In the genomic region with DNA sequence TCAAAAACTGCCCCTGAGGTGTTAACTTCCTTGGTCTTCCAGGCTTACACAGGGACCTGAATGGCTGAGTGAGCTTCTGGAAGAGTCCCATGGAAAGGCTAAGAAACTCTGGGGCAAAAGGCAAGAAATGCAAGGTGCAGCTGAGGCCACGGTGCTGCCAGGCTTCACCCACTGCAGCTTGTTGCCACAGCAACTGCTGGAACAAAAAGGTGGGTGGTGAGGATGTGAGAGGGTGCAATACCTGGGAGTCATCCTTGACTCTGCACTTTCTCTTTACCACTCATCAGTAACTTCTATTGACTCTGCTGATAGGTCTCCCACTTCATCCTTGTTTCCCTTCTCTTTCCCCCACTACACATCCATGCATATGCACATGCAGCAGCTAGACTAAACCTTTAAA, we compare ENCODE assay signal across 18 cellular contexts.
A peak's percentile ranks its signal among the peaks of the same experiment; 100 is the strongest.
DNase-seq lines count a peak whose midpoint lies in the region; ATAC-seq and TF ChIP-seq lines count a peak whose summit lies in the region.
"Had no signal": no experiment of that assay in that cellular context is flagged by ENCODE, and none has a peak within 500 bp of the region (broad histone marks: within the 10 kb centered on the region; RNA-seq: fewer than 3 reads in every experiment).

No MANE protein-coding gene starts in this region.

- ATAC-seq in IMR-90 (ENCODE audit: low read depth) (no peak), HG03571 (IDR thresholded peaks at IDR 0.05; ENCODE audit: unreplicated experiment) (no peak)
- ATAC-seq: A549 had no signal

- peaks cover 5% of the 10 kb centered on the region; the same call in 1 of the 2 replicates for H3K9me1 ChIP-seq in IMR-90 (ENCODE audit: insufficient read depth, low read length)

- H3K36me3 Mint-ChIP-seq in activated T-helper 1 cell treated with anti-CD3 and anti-CD28 coated beads, Interleukin-12 subunit alpha, Interleukin-12 subunit beta, Interleukin-2, Interleukin-4 antibody, amounts not matched to agents 30 ng/mL and 10 ng/mL and 1 ng/mL, durations not matched to agents 14 hours and 24 hours and 36 hours (ENCODE audit: low read depth), result no peaks in the 10 kb centered on the region

- dilution Hi-C loops in IMR-90 (cut with HindIII; ENCODE audit: low sequenced_read_pairs, unreplicated experiment), result no loop called here

- TF ChIP-seq RAD21 in IMR-90 (IDR thresholded peaks at IDR 0.05; ENCODE audit: low read length), result no peak

- no peaks in the 10 kb centered on the region for H3K79me2 ChIP-seq in trophoblast cell (ENCODE audit: control insufficient read depth, insufficient read depth, low read length, poor library complexity)

- H3K14ac ChIP-seq in IMR-90 (replicated peaks; ENCODE audit: low read depth, low read length) (no peak overlapping the region), trophoblast cell (ENCODE audit: low read length) (no peak overlapping the region)

- H2BK5ac ChIP-seq in IMR-90 (ENCODE audit: low read depth, low read length, poor library complexity, severe bottlenecking), result no peak overlapping the region
- H2BK5ac ChIP-seq in trophoblast cell (ENCODE audit: low read depth, low read length, poor library complexity), result no peak overlapping the region

- no peak overlapping the region for H2BK120ac ChIP-seq in IMR-90 (ENCODE audit: low read depth, low read length)
- no peak overlapping the region for H2BK120ac ChIP-seq in trophoblast cell (ENCODE audit: insufficient read depth, low read length, poor library complexity)

- H4K20me1 ChIP-seq in IMR-90 (ENCODE audit: insufficient read depth, low read length), result no peaks in the 10 kb centered on the region

- H3K23ac ChIP-seq in IMR-90 (ENCODE audit: low read depth, low read length), result no peak overlapping the region
- H3K23ac ChIP-seq in trophoblast cell (ENCODE audit: low read length), result peak overlapping the region; percentile 10

- H2BK20ac ChIP-seq in IMR-90 (ENCODE audit: low read depth, low read length), result no peak overlapping the region

- H4K8ac ChIP-seq in IMR-90 (ENCODE audit: low read depth in 2 of 2, low read length in 2 of 2) (no peak overlapping the region), trophoblast cell (ENCODE audit: low read depth, low read length) (no peak overlapping the region)

- no peak overlapping the region for H3K4me2 ChIP-seq in IMR-90 (ENCODE audit: low read depth, low read length)
- H3K4me2 ChIP-seq in trophoblast cell (ENCODE audit: low read length), result no peak overlapping the region
- H3K4me2 ChIP-seq: A549 had no signal

- H3K79me1 ChIP-seq in IMR-90 (ENCODE audit: low read depth in 1 of 2, low read length in 2 of 2), result no peaks in the 10 kb centered on the region
- H3K79me1 ChIP-seq in trophoblast cell (ENCODE audit: low read length), result no peaks in the 10 kb centered on the region

- no peak for TF ChIP-seq CTCF in IMR-90 (conservative IDR thresholded peaks at IDR 0.05; ENCODE audit: low read depth, low read length)

- no peak overlapping the region for H3K4ac ChIP-seq in IMR-90 (ENCODE audit: low read depth, low read length)
- no peak overlapping the region for H3K4ac ChIP-seq in trophoblast cell (ENCODE audit: low read depth, low read length)

- no peaks in the 10 kb centered on the region for H3K27me3 Mint-ChIP-seq in activated T-helper 1 cell treated with anti-CD3 and anti-CD28 coated beads, Interleukin-12 subunit alpha, Interleukin-12 subunit beta, Interleukin-2, Interleukin-4 antibody, amounts not matched to agents 30 ng/mL and 10 ng/mL and 1 ng/mL, durations not matched to agents 14 hours and 24 hours and 36 hours (ENCODE audit: insufficient read depth)
- H3K27me3 Mint-ChIP-seq: CD4-positive, alpha-beta T cell had no signal

- H3K36me3 ChIP-seq in IMR-90 (ENCODE audit: control insufficient read depth, insufficient read depth, low read length), result no peaks in the 10 kb centered on the region
- H3K36me3 ChIP-seq in trophoblast cell (ENCODE audit: control insufficient read depth in 1 of 2, insufficient read depth in 2 of 2, low read length in 2 of 2), result no peaks in the 10 kb centered on the region
- H3K36me3 ChIP-seq: HAP-1 had no signal

- no peak overlapping the region for H4K12ac ChIP-seq in trophoblast cell (ENCODE audit: low read depth, low read length)

- no peak overlapping the region for H3K4me3 Mint-ChIP-seq in activated T-helper 1 cell treated with anti-CD3 and anti-CD28 coated beads, Interleukin-12 subunit alpha, Interleukin-12 subunit beta, Interleukin-2, Interleukin-4 antibody, amounts not matched to agents 30 ng/mL and 10 ng/mL and 1 ng/mL, durations not matched to agents 14 hours and 24 hours and 36 hours
- H3K4me3 Mint-ChIP-seq: CD4-positive, alpha-beta T cell had no signal

- no peak overlapping the region for H2AFZ ChIP-seq in IMR-90 (replicated peaks; ENCODE audit: low read length, poor library complexity)
- H2AFZ ChIP-seq in trophoblast cell (ENCODE audit: insufficient read depth, low read length, poor library complexity), result no peak overlapping the region
- H2AFZ ChIP-seq: GM23248 had no signal

- H3K27me3 ChIP-seq in IMR-90 (ENCODE audit: control insufficient read depth, insufficient read depth, low read length) (no peaks in the 10 kb centered on the region), trophoblast cell (ENCODE audit: insufficient read depth, low read length) (no peaks in the 10 kb centered on the region)

- DNase-seq in DMS53 (lab: John Stamatoyannopoulos, UW) (peak; percentile 20), DMS53 treated with DMSO at 0.1 percent for 48 hours (lab: John Stamatoyannopoulos, UW; ENCODE audit: unreplicated experiment) (no peak), IMR-90 (no peak), head of caudate nucleus (peak; percentile 21 to 92 (median 70)), trophoblast cell (no peak)
- no peak for DNase-seq in activated T-helper 1 cell treated with anti-CD3 and anti-CD28 coated beads, Interleukin-12 subunit alpha, Interleukin-12 subunit beta, Interleukin-2, Interleukin-4 antibody, amounts not matched to agents 30 ng/mL and 10 ng/mL and 1 ng/mL, durations not matched to agents 14 hours and 24 hours and 36 hours (ENCODE audit: low spot score)
- DNase-seq: AML-193; Caco-2; CD4-positive, alpha-beta T cell; DMS79 treated with DMSO at 0.1 percent for 48 hours; GF-D8; GM23248 had no signal

- H3K56ac ChIP-seq in IMR-90 (ENCODE audit: extremely low read depth, insufficient read depth, low read length), result no peak overlapping the region

- no TSS peak for BruUV-seq in IMR-90 (replicated peaks; lab: Mats Ljungman, UMichigan)

- H3K18ac ChIP-seq in IMR-90 (ENCODE audit: low read depth, low read length) (no peak overlapping the region), trophoblast cell (ENCODE audit: low read length) (no peak overlapping the region)

- no peak overlapping the region for H3K27ac ChIP-seq in IMR-90 (ENCODE audit: insufficient read depth, low read length)
- H3K27ac ChIP-seq in trophoblast cell (ENCODE audit: low read depth, low read length), result no peak overlapping the region
- H3K27ac ChIP-seq: 22Rv1, C4-2B, GM23248, HL-60 had no signal

- no peak overlapping the region for H2BK15ac ChIP-seq in IMR-90 (ENCODE audit: low read depth, low read length)

- H3K4me1 ChIP-seq in IMR-90 (ENCODE audit: control insufficient read depth, insufficient read depth, low read length), result peaks cover 11% of the 10 kb centered on the region
- no peaks in the 10 kb centered on the region for H3K4me1 ChIP-seq in trophoblast cell (ENCODE audit: control insufficient read depth in 1 of 2, insufficient read depth in 2 of 2, low read length in 2 of 2)
- H3K4me1 ChIP-seq: A549, Caco-2, HAP-1 had no signal

- no peak overlapping the region for H3K27ac Mint-ChIP-seq in activated T-helper 1 cell treated with anti-CD3 and anti-CD28 coated beads, Interleukin-12 subunit alpha, Interleukin-12 subunit beta, Interleukin-2, Interleukin-4 antibody, amounts not matched to agents 30 ng/mL and 10 ng/mL and 1 ng/mL, durations not matched to agents 14 hours and 24 hours and 36 hours
- H3K27ac Mint-ChIP-seq: CD4-positive, alpha-beta T cell had no signal

- H4K5ac ChIP-seq in IMR-90 (ENCODE audit: low read depth, low read length), result no peak overlapping the region

- no peak overlapping the region for H2AK5ac ChIP-seq in IMR-90 (ENCODE audit: low read depth, low read length)
- H2AK5ac ChIP-seq in trophoblast cell (ENCODE audit: low read length), result no peak overlapping the region

- H3K4me1 Mint-ChIP-seq in activated T-helper 1 cell treated with anti-CD3 and anti-CD28 coated beads, Interleukin-12 subunit alpha, Interleukin-12 subunit beta, Interleukin-2, Interleukin-4 antibody, amounts not matched to agents 30 ng/mL and 10 ng/mL and 1 ng/mL, durations not matched to agents 14 hours and 24 hours and 36 hours (ENCODE audit: low read depth), result no peaks in the 10 kb centered on the region

- CTCF ChIA-PET in IMR-90 (lab: Yijun Ruan, JAX), result no interaction called here

- H3K9me3 ChIP-seq in IMR-90 (ENCODE audit: control insufficient read depth, insufficient read depth, low read length) (0 out of 2 replicates have a peak, but pooled peaks cover 2% of the 10 kb centered on the region), trophoblast cell (ENCODE audit: insufficient read depth, low read depth, low read length) (no peaks in the 10 kb centered on the region)
- H3K9me3 ChIP-seq: Caco-2, HAP-1 had no signal

- 0 out of 2 replicates have a peak overlapping the region, but pooled peaks have one; percentile 7 for H4K91ac ChIP-seq in IMR-90 (ENCODE audit: insufficient read depth, low read depth, low read length)
- no peak overlapping the region for H4K91ac ChIP-seq in trophoblast cell (ENCODE audit: low read depth, low read length)

- POLR2A ChIA-PET in IMR-90 (lab: Charles Lee; ENCODE audit: unreplicated experiment), result no interaction called here

- H3K9ac ChIP-seq in IMR-90 (ENCODE audit: low read depth, low read length) (no peak overlapping the region), trophoblast cell (ENCODE audit: low read length) (no peak overlapping the region)
- H3K9ac ChIP-seq: GM23248 had no signal

- no peak for TF ChIP-seq POLR2A in IMR-90 (IDR thresholded peaks at IDR 0.05; ENCODE audit: low read depth, low read length)

- WGBS in IMR-90 (ENCODE audit: extremely low coverage in 2 of 2, insufficient read length in 1 of 2), 2 experiments, result no CpG with 5 or more reads among the region's 1 CpG
- WGBS in trophoblast cell (ENCODE audit: extremely low coverage, insufficient coverage, insufficient read length), result no CpG with 5 or more reads among the region's 1 CpG

- intact Hi-C loops in IMR-90 (cut with micrococcal nuclease), result loop anchor here (10.0 kb wide), 1 partner anchor 229 kb away; no protein-coding TSS in a partner anchor
- intact Hi-C loops in head of caudate nucleus (cut with DNase I), result no loop called here
- intact Hi-C loops in activated T-helper 1 cell treated with anti-CD3 and anti-CD28 coated beads, Interleukin-12 subunit alpha, Interleukin-12 subunit beta, Interleukin-2, Interleukin-4 antibody, amounts not matched to agents 30 ng/mL and 10 ng/mL and 1 ng/mL, durations not matched to agents 14 hours and 24 hours and 36 hours (cut with micrococcal nuclease), result no loop called here

- no peak overlapping the region for H3K4me3 ChIP-seq in IMR-90 (ENCODE audit: insufficient read depth, low read depth, low read length)
- no peak overlapping the region for H3K4me3 ChIP-seq in trophoblast cell (ENCODE audit: low read depth, low read length)
- H3K4me3 ChIP-seq: A549, GM23248, HAP-1 had no signal

- in situ Hi-C loops in IMR-90 (cut with MboI; ENCODE audit: low sequenced_read_pairs), result loop anchor here (25.0 kb wide), 1 partner anchor 927 kb away; no protein-coding TSS in a partner anchor

- no peak overlapping the region for H2AK9ac ChIP-seq in IMR-90 (replicated peaks; ENCODE audit: low read depth, low read length, poor library complexity)

- H2BK12ac ChIP-seq in trophoblast cell (ENCODE audit: low read length), result no peak overlapping the region

- H3K9me3 Mint-ChIP-seq in activated T-helper 1 cell treated with anti-CD3 and anti-CD28 coated beads, Interleukin-12 subunit alpha, Interleukin-12 subunit beta, Interleukin-2, Interleukin-4 antibody, amounts not matched to agents 30 ng/mL and 10 ng/mL and 1 ng/mL, durations not matched to agents 14 hours and 24 hours and 36 hours, result peaks cover 4% of the 10 kb centered on the region

Comparison
In these comparisons a context has a peak if more than half of its experiments do, and no peak if none do; other contexts are left out.
1. DNase-seq: peak in DMS53 (single experiment) and head of caudate nucleus (42 of 42); none in DMS53 treated with DMSO at 0.1 percent for 48 hours (single experiment), IMR-90 (single experiment), trophoblast cell (0 of 2) and activated T-helper 1 cell treated with anti-CD3 and anti-CD28 coated beads, Interleukin-12 subunit alpha, Interleukin-12 subunit beta, Interleukin-2, Interleukin-4 antibody, amounts not matched to agents 30 ng/mL and 10 ng/mL and 1 ng/mL, durations not matched to agents 14 hours and 24 hours and 36 hours (single experiment).